In genomic region chr12:40248585-40249297, GRCh38 we compare ENCODE assay signal across 13 cellular contexts. TPM values are rescaled to one million over a fixed set of nuclear protein-coding genes. Genes with fewer than 3 reads are reported as not detected.
DNase-seq lines count a peak whose midpoint lies in the region; ATAC-seq and TF ChIP-seq lines count a peak whose summit lies in the region.
"Had no signal": no experiment of that assay in that cellular context is flagged by ENCODE, and none has a peak within 500 bp of the region (broad histone marks: within the 10 kb centered on the region; RNA-seq: fewer than 3 reads in every experiment).

No MANE protein-coding gene starts in this region.

- H3K9me2 ChIP-seq in PC-3 (replicated peaks; ENCODE audit: low read length) = no peaks in the 10 kb centered on the region

- H3K4me1 ChIP-seq in PC-3 (ENCODE audit: insufficient read depth, low read length) = no peaks in the 10 kb centered on the region
- H3K4me1 ChIP-seq: heart right ventricle had no signal

- no peak overlapping the region for H3K27ac ChIP-seq in PC-3 (ENCODE audit: low read length)
- H3K27ac ChIP-seq: heart right ventricle had no signal

- H3K9me3 ChIP-seq in PC-3 (ENCODE audit: low read length) = no peaks in the 10 kb centered on the region

- H3K36me3 ChIP-seq in PC-3 (ENCODE audit: low read depth, low read length) = no peaks in the 10 kb centered on the region

- H3K27me3 ChIP-seq in PC-3 (ENCODE audit: low read length) = 0 out of 2 replicates have a peak, but pooled peaks cover 3% of the 10 kb centered on the region
- H3K27me3 ChIP-seq: heart right ventricle had no signal

- CTCF ChIA-PET in PC-3 (lab: Charles Lee) = no interaction called here

- no peak overlapping the region for H3K4me2 ChIP-seq in PC-3 (ENCODE audit: low read length)

- POLR2A ChIA-PET in PC-3 (lab: Charles Lee; ENCODE audit: unreplicated experiment) = interaction anchor here (0.6 kb wide), 1 partner anchor 312 kb away, joined by 4 read pairs; no protein-coding TSS in a partner anchor

- DNase-seq in PC-3 = peak; percentile 53
- DNase-seq in renal cortical epithelial cell (ENCODE audit: low read depth) = peak; percentile 50
- DNase-seq in DMS79 treated with DMSO at 0.1 percent for 48 hours (lab: John Stamatoyannopoulos, UW) = no peak
- DNase-seq in stimulated activated CD4-positive, alpha-beta T cell treated with anti-CD3 and anti-CD28 coated beads, Interleukin-1b, Interleukin-23, amount 100 ng/mL, for 48 hours = no peak
- DNase-seq in stimulated activated CD4-positive, alpha-beta T cell treated with anti-CD3 and anti-CD28 coated beads, Interleukin-12 subunit alpha, Interleukin-12 subunit beta, amount 100 ng/mL, for 4 hours = no peak
- DNase-seq: DMS53; effector CD8-positive, alpha-beta T cell; heart right ventricle; Kasumi-1; trophoblast cell had no signal

- no peak overlapping the region for H3K9ac ChIP-seq in PC-3 (ENCODE audit: low read length)

- ATAC-seq in GM19035 (IDR thresholded peaks at IDR 0.05; ENCODE audit: unreplicated experiment) (peak; percentile 58), HG02938 (IDR thresholded peaks at IDR 0.05; ENCODE audit: unreplicated experiment) (peak; percentile 81), PC-3 (peak; percentile 66)
- ATAC-seq: heart right ventricle had no signal

- no peaks in the 10 kb centered on the region for H3K79me2 ChIP-seq in PC-3 (ENCODE audit: low read length)

- H2AFZ ChIP-seq in PC-3 (ENCODE audit: low read length) = no peak overlapping the region

- no peaks in the 10 kb centered on the region for H3F3A ChIP-seq in PC-3 (ENCODE audit: low read length, unreplicated experiment)

- H3K4me3 ChIP-seq in PC-3 (ENCODE audit: low read length) = no peak overlapping the region
- H3K4me3 ChIP-seq: heart right ventricle had no signal

- intact Hi-C loops in PC-3 (cut with micrococcal nuclease) = no loop called here

- no TSS peak for BruUV-seq in PC-3 (replicated peaks; lab: Mats Ljungman, UMichigan)

- TF ChIP-seq CTCF in PC-3 (conservative IDR thresholded peaks at IDR 0.05; ENCODE audit: low read depth, low read length) = no peak

- no peaks in the 10 kb centered on the region for H4K20me1 ChIP-seq in PC-3 (ENCODE audit: low read length)

RNA-seq across cellular contexts. Expression of gene LRRK2, which starts 23.9 kb away (rescaled TPM):
- total RNA-seq in PC-3 (2014; rRNA removed) (0.33 TPM in 1 of 2 replicates, not detected in the other), renal cortical epithelial cell (5.6 and 22.4 TPM in 2 replicates)
- total RNA-seq: T-helper 1 cell treated with Interleukin-12 subunit alpha and Interleukin-12 subunit beta and Interleukin-4 antibody, amounts not matched to agents 30 ng/mL and 1 ng/mL, for 36 hours had no signal

Comparison
In these comparisons a context has a peak if more than half of its experiments do, and no peak if none do; other contexts are left out.
1. DNase-seq: peak in PC-3 (single experiment) and renal cortical epithelial cell (single experiment); none in DMS79 treated with DMSO at 0.1 percent for 48 hours (single experiment), stimulated activated CD4-positive, alpha-beta T cell treated with anti-CD3 and anti-CD28 coated beads, Interleukin-1b, Interleukin-23, amount 100 ng/mL, for 48 hours (single experiment) and stimulated activated CD4-positive, alpha-beta T cell treated with anti-CD3 and anti-CD28 coated beads, Interleukin-12 subunit alpha, Interleukin-12 subunit beta, amount 100 ng/mL, for 4 hours (single experiment).
2. Peak in every context shown above with its lines, with median percentiles within 50 percentile points of each other: ATAC-seq.